ENCODE assay signal across 33 cellular contexts in genomic region chr3:176160997-176161396, GRCh38.
"Had no signal": no experiment of that assay in that cellular context is flagged by ENCODE, and none has a peak within 500 bp of the region (broad histone marks: within the 10 kb centered on the region; RNA-seq: fewer than 3 reads in every experiment).

No MANE protein-coding gene starts in this region.

- H3K27ac Mint-ChIP-seq: activated naive CD4-positive, alpha-beta T cell treated with anti-CD3 and anti-CD28 coated beads for 36 hours; activated naive CD4-positive, alpha-beta T cell treated with anti-CD3 and anti-CD28 coated beads, Interleukin-2, amount 10 ng/mL, durations not matched to agents 7 days and 5 days; activated naive CD4-positive, alpha-beta T cell treated with anti-CD3 and anti-CD28 coated beads, Interleukin-2, amount 50 U/mL, for 24 hours; activated naive CD4-positive, alpha-beta T cell treated with anti-CD3 and anti-CD28 coated beads, Interleukin-2, amount 50 U/mL, for 72 hours; activated naive CD8-positive, alpha-beta T cell; activated naive CD8-positive, alpha-beta T cell treated with anti-CD3 and anti-CD28 coated beads for 36 hours; activated naive CD8-positive, alpha-beta T cell treated with anti-CD3 and anti-CD28 coated beads, Interleukin-2, amount 10 ng/mL, durations not matched to agents 7 days and 5 days; activated naive CD8-positive, alpha-beta T cell treated with anti-CD3 and anti-CD28 coated beads, Interleukin-2, amount 50 U/mL, for 24 hours; activated T-cell treated with anti-CD3 and anti-CD28 coated beads, Interleukin-2, amount 50 U/mL, for 72 hours; activated T-helper 1 cell treated with anti-CD3 and anti-CD28 coated beads, Interleukin-12 subunit alpha, Interleukin-12 subunit beta, Interleukin-2, Interleukin-4 antibody, amounts not matched to agents 30 ng/mL and 10 ng/mL and 1 ng/mL, durations not matched to agents 14 hours and 24 hours and 36 hours; activated T-helper 17 cell treated with anti-CD3 and anti-CD28 coated beads, Interleukin-2, amount 50 U/mL, for 72 hours; activated T-helper 2 cell treated with anti-CD3 and anti-CD28 coated beads, Interferon-gamma antibody, Interleukin-2, Interleukin-4, amounts not matched to agents 10 μg/mL and 5 μg/mL and 100 μg/mL, durations not matched to agents 14 hours and 24 hours and 36 hours; brain had no signal

- DNase-seq: activated effector memory CD4-positive, alpha-beta T cell treated with anti-CD3 and anti-CD28 coated beads, Interleukin-2, amount 50 U/mL, for 16 hours; activated effector memory CD4-positive, alpha-beta T cell treated with Interleukin-2 at 50 U/mL for 16 hours; activated gamma-delta T cell; activated gamma-delta T cell treated with Interleukin-2 at 50 U/mL for 16 hours; activated naive CD4-positive, alpha-beta T cell; activated naive CD4-positive, alpha-beta T cell treated with anti-CD3 and anti-CD28 coated beads for 36 hours; activated naive CD4-positive, alpha-beta T cell treated with anti-CD3 and anti-CD28 coated beads, Interleukin-2, amount 10 ng/mL, durations not matched to agents 7 days and 5 days; activated naive CD4-positive, alpha-beta T cell treated with anti-CD3 and anti-CD28 coated beads, Interleukin-2, amount 50 U/mL, for 16 hours; activated naive CD4-positive, alpha-beta T cell treated with Interleukin-2 at 50 U/mL for 16 hours; activated naive CD8-positive, alpha-beta T cell treated with anti-CD3 and anti-CD28 coated beads for 36 hours; activated naive CD8-positive, alpha-beta T cell treated with anti-CD3 and anti-CD28 coated beads, Interleukin-2, amount 10 ng/mL, durations not matched to agents 7 days and 5 days; activated naive CD8-positive, alpha-beta T cell treated with anti-CD3 and anti-CD28 coated beads, Interleukin-2, amount 50 U/mL, for 24 hours; activated T-cell treated with anti-CD3 and anti-CD28 coated beads, Interleukin-2, amount 50 U/mL, for 48 hours; activated T-cell treated with anti-CD3 and anti-CD28 coated beads, Interleukin-2, amount 50 U/mL, for 72 hours; adrenal gland; amniotic stem cell; amygdala; anterior cingulate cortex; aorta; body of pancreas; brain microvascular endothelial cell; caudate nucleus; central memory CD4-positive, alpha-beta T cell; cerebellar nuclear complex; colonic mucosa had no signal

- H3K4me3 Mint-ChIP-seq: activated naive CD4-positive, alpha-beta T cell treated with anti-CD3 and anti-CD28 coated beads for 36 hours; activated naive CD4-positive, alpha-beta T cell treated with anti-CD3 and anti-CD28 coated beads, Interleukin-2, amount 10 ng/mL, durations not matched to agents 7 days and 5 days; activated naive CD4-positive, alpha-beta T cell treated with anti-CD3 and anti-CD28 coated beads, Interleukin-2, amount 50 U/mL, for 24 hours; activated naive CD8-positive, alpha-beta T cell; activated naive CD8-positive, alpha-beta T cell treated with anti-CD3 and anti-CD28 coated beads for 36 hours; activated naive CD8-positive, alpha-beta T cell treated with anti-CD3 and anti-CD28 coated beads, Interleukin-2, amount 10 ng/mL, durations not matched to agents 7 days and 5 days; activated naive CD8-positive, alpha-beta T cell treated with anti-CD3 and anti-CD28 coated beads, Interleukin-2, amount 50 U/mL, for 24 hours; activated T-cell treated with anti-CD3 and anti-CD28 coated beads, Interleukin-2, amount 50 U/mL, for 72 hours; activated T-helper 1 cell treated with anti-CD3 and anti-CD28 coated beads, Interleukin-12 subunit alpha, Interleukin-12 subunit beta, Interleukin-2, Interleukin-4 antibody, amounts not matched to agents 30 ng/mL and 10 ng/mL and 1 ng/mL, durations not matched to agents 14 hours and 24 hours and 36 hours; activated T-helper 17 cell treated with anti-CD3 and anti-CD28 coated beads, Interleukin-2, amount 50 U/mL, for 72 hours; brain; central memory CD8-positive, alpha-beta T cell had no signal

- ATAC-seq: activated naive CD4-positive, alpha-beta T cell treated with anti-CD3 and anti-CD28 coated beads, Interleukin-2, amount 50 U/mL, for 72 hours; activated naive CD8-positive, alpha-beta T cell treated with anti-CD3 and anti-CD28 coated beads, Interleukin-2, amount 50 U/mL, for 24 hours; activated T-cell treated with anti-CD3 and anti-CD28 coated beads, Interleukin-2, amount 50 U/mL, for 72 hours; activated T-helper 17 cell treated with anti-CD3 and anti-CD28 coated beads, Interleukin-2, amount 50 U/mL, for 72 hours; body of pancreas had no signal

- H3K27me3 Mint-ChIP-seq: activated naive CD4-positive, alpha-beta T cell treated with anti-CD3 and anti-CD28 coated beads, Interleukin-2, amount 10 ng/mL, durations not matched to agents 7 days and 5 days; activated naive CD4-positive, alpha-beta T cell treated with anti-CD3 and anti-CD28 coated beads, Interleukin-2, amount 50 U/mL, for 24 hours; activated naive CD8-positive, alpha-beta T cell; activated naive CD8-positive, alpha-beta T cell treated with anti-CD3 and anti-CD28 coated beads for 36 hours; activated naive CD8-positive, alpha-beta T cell treated with anti-CD3 and anti-CD28 coated beads, Interleukin-2, amount 10 ng/mL, durations not matched to agents 7 days and 5 days; activated naive CD8-positive, alpha-beta T cell treated with anti-CD3 and anti-CD28 coated beads, Interleukin-2, amount 50 U/mL, for 24 hours; activated T-helper 17 cell treated with anti-CD3 and anti-CD28 coated beads, Interleukin-2, amount 50 U/mL, for 72 hours; brain; central memory CD8-positive, alpha-beta T cell had no signal

- H3K36me3 Mint-ChIP-seq: activated naive CD4-positive, alpha-beta T cell treated with anti-CD3 and anti-CD28 coated beads, Interleukin-2, amount 10 ng/mL, durations not matched to agents 7 days and 5 days; activated naive CD4-positive, alpha-beta T cell treated with anti-CD3 and anti-CD28 coated beads, Interleukin-2, amount 50 U/mL, for 24 hours; activated naive CD8-positive, alpha-beta T cell; activated naive CD8-positive, alpha-beta T cell treated with anti-CD3 and anti-CD28 coated beads for 36 hours; activated naive CD8-positive, alpha-beta T cell treated with anti-CD3 and anti-CD28 coated beads, Interleukin-2, amount 10 ng/mL, durations not matched to agents 7 days and 5 days; brain had no signal

- H3K4me1 Mint-ChIP-seq: activated naive CD4-positive, alpha-beta T cell treated with anti-CD3 and anti-CD28 coated beads, Interleukin-2, amount 10 ng/mL, durations not matched to agents 7 days and 5 days; activated naive CD4-positive, alpha-beta T cell treated with anti-CD3 and anti-CD28 coated beads, Interleukin-2, amount 50 U/mL, for 24 hours; activated naive CD8-positive, alpha-beta T cell treated with anti-CD3 and anti-CD28 coated beads for 36 hours; activated naive CD8-positive, alpha-beta T cell treated with anti-CD3 and anti-CD28 coated beads, Interleukin-2, amount 10 ng/mL, durations not matched to agents 7 days and 5 days; activated naive CD8-positive, alpha-beta T cell treated with anti-CD3 and anti-CD28 coated beads, Interleukin-2, amount 50 U/mL, for 24 hours; activated T-helper 17 cell treated with anti-CD3 and anti-CD28 coated beads, Interleukin-2, amount 50 U/mL, for 72 hours; brain; central memory CD8-positive, alpha-beta T cell had no signal
